In genomic region chr18:75172299-75173124, GRCh38 we compare ENCODE assay signal across 14 cellular contexts. TPM values are rescaled to one million over a fixed set of nuclear protein-coding genes. Genes with fewer than 3 reads are reported as not detected.
DNase-seq lines count a peak whose midpoint lies in the region; ATAC-seq and TF ChIP-seq lines count a peak whose summit lies in the region.
"Had no signal": no experiment of that assay in that cellular context is flagged by ENCODE, and none has a peak within 500 bp of the region (broad histone marks: within the 10 kb centered on the region; RNA-seq: fewer than 3 reads in every experiment).

No MANE protein-coding gene starts in this region.

- H3K36me3 Mint-ChIP-seq in central memory CD8-positive, alpha-beta T cell (ENCODE audit: insufficient read depth), result no peaks in the 10 kb centered on the region
- no peaks in the 10 kb centered on the region for H3K36me3 Mint-ChIP-seq in activated naive CD8-positive, alpha-beta T cell treated with anti-CD3 and anti-CD28 coated beads, Interleukin-2, amount 50 U/mL, for 24 hours (ENCODE audit: low read depth)
- H3K36me3 Mint-ChIP-seq: natural killer cell treated with Interleukin-12 subunit alpha and Interleukin-12 subunit beta and Interleukin-15 and Interleukin-18, amount 100 ng/mL, for 72 hours had no signal

- H3K9me3 Mint-ChIP-seq in central memory CD8-positive, alpha-beta T cell, result no peaks in the 10 kb centered on the region
- no peaks in the 10 kb centered on the region for H3K9me3 Mint-ChIP-seq in activated naive CD8-positive, alpha-beta T cell treated with anti-CD3 and anti-CD28 coated beads, Interleukin-2, amount 50 U/mL, for 24 hours
- H3K9me3 Mint-ChIP-seq: natural killer cell treated with Interleukin-12 subunit alpha and Interleukin-12 subunit beta and Interleukin-15 and Interleukin-18, amount 100 ng/mL, for 72 hours; T-helper 2 cell treated with Interferon-gamma antibody and Interleukin-4, amounts not matched to agents 5 μg/mL and 100 μg/mL, for 36 hours had no signal

- no peak for TF ChIP-seq POLR2A in GM18505 (IDR thresholded peaks at IDR 0.05; ENCODE audit: borderline replicate concordance, extremely low read depth, insufficient read depth, insufficient read length)

- peaks cover 11% of the 10 kb centered on the region for H3K27me3 Mint-ChIP-seq in central memory CD8-positive, alpha-beta T cell
- peaks cover 2% of the 10 kb centered on the region for H3K27me3 Mint-ChIP-seq in activated naive CD8-positive, alpha-beta T cell treated with anti-CD3 and anti-CD28 coated beads, Interleukin-2, amount 50 U/mL, for 24 hours

- no peak for DNase-seq in central memory CD8-positive, alpha-beta T cell (ENCODE audit: low spot score in 2 of 2)
- DNase-seq in activated naive CD8-positive, alpha-beta T cell treated with anti-CD3 and anti-CD28 coated beads, Interleukin-2, amount 50 U/mL, for 24 hours, result no peak
- DNase-seq in activated T-cell treated with anti-CD3 and anti-CD28 coated beads for 4 hours, result no peak
- DNase-seq in dorsolateral prefrontal cortex, result no peak
- no peak for DNase-seq in NCI-H446 treated with DMSO at 0.1 percent for 48 hours (lab: John Stamatoyannopoulos, UW)
- DNase-seq: kidney glomerular epithelial cell, PC-9 had no signal

- TF ChIP-seq CTCF in dorsolateral prefrontal cortex (IDR thresholded peaks at IDR 0.05 in 54 of 56, conservative IDR thresholded peaks at IDR 0.05 in 2 of 56; ENCODE audit: low read depth in 1 of 56, partially characterized antibody in 56 of 56), result no peak

- H3K27ac ChIP-seq in dorsolateral prefrontal cortex, result no peak overlapping the region
- H3K27ac ChIP-seq: PC-9, skin epidermis, vagina had no signal

- peaks cover 0 to 13% (median 0%) of the 10 kb centered on the region in 45 donors for H3K27me3 ChIP-seq in dorsolateral prefrontal cortex
- H3K27me3 ChIP-seq: vagina had no signal

- no peak overlapping the region for H3K4me3 ChIP-seq in dorsolateral prefrontal cortex
- H3K4me3 ChIP-seq: PC-9, skin epidermis, vagina had no signal

- peak overlapping the region; percentile 54 for H3K27ac Mint-ChIP-seq in central memory CD8-positive, alpha-beta T cell (ENCODE audit: low read depth)
- H3K27ac Mint-ChIP-seq in activated naive CD8-positive, alpha-beta T cell treated with anti-CD3 and anti-CD28 coated beads, Interleukin-2, amount 50 U/mL, for 24 hours, result no peak overlapping the region
- H3K27ac Mint-ChIP-seq: natural killer cell treated with Interleukin-12 subunit alpha and Interleukin-12 subunit beta and Interleukin-15 and Interleukin-18, amount 100 ng/mL, for 72 hours; T-helper 2 cell treated with Interferon-gamma antibody and Interleukin-4, amounts not matched to agents 5 μg/mL and 100 μg/mL, for 36 hours had no signal

- peaks cover 16% of the 10 kb centered on the region for H3K4me1 Mint-ChIP-seq in central memory CD8-positive, alpha-beta T cell
- H3K4me1 Mint-ChIP-seq in activated naive CD8-positive, alpha-beta T cell treated with anti-CD3 and anti-CD28 coated beads, Interleukin-2, amount 50 U/mL, for 24 hours, result peaks cover 14% of the 10 kb centered on the region

- ATAC-seq in GM18505 (IDR thresholded peaks at IDR 0.05; ENCODE audit: unreplicated experiment), result peak; percentile 30
- peak; percentile 23 for ATAC-seq in GM21360 (IDR thresholded peaks at IDR 0.05; ENCODE audit: unreplicated experiment)
- ATAC-seq in HG03025 (IDR thresholded peaks at IDR 0.05; ENCODE audit: low FRiP score, unreplicated experiment), result peak; percentile 16
- ATAC-seq in central memory CD8-positive, alpha-beta T cell (replicated peaks; ENCODE audit: extremely low read depth, poor library complexity, severe bottlenecking), result no peak
- no peak for ATAC-seq in activated naive CD8-positive, alpha-beta T cell treated with anti-CD3 and anti-CD28 coated beads, Interleukin-2, amount 50 U/mL, for 24 hours
- ATAC-seq: natural killer cell treated with Interleukin-12 subunit alpha and Interleukin-12 subunit beta and Interleukin-15 and Interleukin-18, amount 100 ng/mL, for 72 hours had no signal

- H3K4me3 Mint-ChIP-seq in central memory CD8-positive, alpha-beta T cell, result no peak overlapping the region
- H3K4me3 Mint-ChIP-seq in activated naive CD8-positive, alpha-beta T cell treated with anti-CD3 and anti-CD28 coated beads, Interleukin-2, amount 50 U/mL, for 24 hours, result no peak overlapping the region
- H3K4me3 Mint-ChIP-seq: natural killer cell treated with Interleukin-12 subunit alpha and Interleukin-12 subunit beta and Interleukin-15 and Interleukin-18, amount 100 ng/mL, for 72 hours; T-helper 2 cell treated with Interferon-gamma antibody and Interleukin-4, amounts not matched to agents 5 μg/mL and 100 μg/mL, for 36 hours had no signal

- intact Hi-C loops in dorsolateral prefrontal cortex (cut with DNase I), result loop anchor here in 1 of 2 donors (2.0 kb wide), 1 partner anchor 16 kb away; no protein-coding TSS in a partner anchor

RNA-seq across cellular contexts. Expression of gene PTGR3, which starts 36.4 kb away (rescaled TPM):
- 10 to 100 TPM; 32.1 to 76.5 (median 56.0) TPM for total RNA-seq in dorsolateral prefrontal cortex

RNA-seq across cellular contexts. Expression of gene TSHZ1, which starts 38.1 kb away (rescaled TPM):
- total RNA-seq in dorsolateral prefrontal cortex, result 10 to 100 TPM; 24.7 to 83.6 (median 37.5) TPM

Comparison
In these comparisons a context has a peak if more than half of its experiments do, and no peak if none do; other contexts are left out.
1. ATAC-seq: peak in GM18505 (single experiment), GM21360 (single experiment) and HG03025 (single experiment); none in central memory CD8-positive, alpha-beta T cell (single experiment) and activated naive CD8-positive, alpha-beta T cell treated with anti-CD3 and anti-CD28 coated beads, Interleukin-2, amount 50 U/mL, for 24 hours (single experiment).